10 cellular contexts compared by ENCODE assay signal in the genomic region with DNA sequence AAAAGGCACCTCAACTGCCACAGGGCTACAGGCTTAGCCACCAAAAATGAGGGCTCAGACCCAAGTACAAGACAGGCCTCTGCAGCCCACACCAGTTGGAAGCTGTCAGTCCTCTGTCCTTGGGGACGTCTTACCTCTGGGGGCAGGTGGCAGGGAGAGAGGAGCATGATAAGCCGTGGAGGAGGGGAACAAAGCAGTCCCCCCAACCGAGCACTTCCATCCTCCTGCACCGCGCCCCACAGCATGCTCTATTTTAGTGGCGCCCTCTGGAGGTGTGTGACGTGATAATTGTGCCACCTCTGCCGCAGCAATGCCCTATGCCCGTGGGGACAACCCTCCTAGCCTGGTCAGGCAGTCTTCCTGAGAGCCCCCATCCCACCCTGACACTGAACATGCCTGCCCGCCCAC. TPM values are rescaled to one million over a fixed set of nuclear protein-coding genes. Genes with fewer than 3 reads are reported as not detected.
DNase-seq lines count a peak whose midpoint lies in the region; ATAC-seq, FAIRE-seq and TF ChIP-seq lines count a peak whose summit lies in the region.
"Had no signal": no experiment of that assay in that cellular context is flagged by ENCODE, and none has a peak within 500 bp of the region (broad histone marks: within the 10 kb centered on the region; RNA-seq: fewer than 3 reads in every experiment).

No MANE protein-coding gene starts in this region.

- H2BK5ac ChIP-seq in H1 (ENCODE audit: low read depth, low read length): peak overlapping the region; percentile 60

- H3K36me3 ChIP-seq in OCI-LY7 (ENCODE audit: insufficient read depth, low read length): peaks cover 25% of the 10 kb centered on the region
- H3K36me3 ChIP-seq in H1 (ENCODE audit: control insufficient read depth in 2 of 4, insufficient read depth in 4 of 4, low read length in 3 of 4): peaks cover 8 to 17% (median 13%) of the 10 kb centered on the region in 4 experiments; a peak in 7 of 8 replicates

- 40% methylated on average over 10 of the region's 10 CpGs; no CpG with 5 or more reads in 1 of the 2 experiments for WGBS in H1 (ENCODE audit: extremely low coverage in 1 of 2, insufficient coverage in 1 of 2, insufficient read length in 1 of 2, insufficient replicate concordance in 2 of 2, low coverage in 1 of 2, low lambda C conversion rate in 2 of 2, missing lambda C conversion rate in 1 of 2), 2 experiments

- H2AK5ac ChIP-seq in H1 (ENCODE audit: low read depth, low read length): no peak overlapping the region

- H4K20me1 ChIP-seq in OCI-LY7 (ENCODE audit: insufficient read depth, low read length) (no peaks in the 10 kb centered on the region), H1 (replicated peaks in 1 of 2; ENCODE audit: control insufficient read depth in 1 of 2, insufficient read depth in 2 of 2, low read length in 2 of 2) (peaks cover 0 to 8% of the 10 kb centered on the region in 2 experiments)

- BruUV-seq in OCI-LY7 (replicated peaks; lab: Mats Ljungman, UMichigan): no TSS peak

- TF ChIP-seq RAD21 in H1 (IDR thresholded peaks at IDR 0.05 in 1 of 2, conservative IDR thresholded peaks at IDR 0.05 in 1 of 2; ENCODE audit: low read depth in 2 of 2, low read length in 2 of 2): peak; percentile 39 to 53

- no peak overlapping the region for H4K8ac ChIP-seq in H1 (ENCODE audit: extremely low read depth, insufficient read depth, low read length)

- H3K9me2 ChIP-seq in OCI-LY7 (ENCODE audit: insufficient read depth, low read length): no peaks in the 10 kb centered on the region

- no peak overlapping the region for H3K4me2 ChIP-seq in OCI-LY7 (ENCODE audit: low read length)
- H3K4me2 ChIP-seq in H1 (ENCODE audit: insufficient read depth in 1 of 2, low read depth in 2 of 2, low read length in 2 of 2): no peak overlapping the region

- H3K4me3 ChIP-seq in OCI-LY7 (ENCODE audit: low read depth, low read length, poor library complexity, severe bottlenecking) (no peak overlapping the region), H1 (ENCODE audit: extremely low read depth in 1 of 4, insufficient read depth in 2 of 4, low read depth in 3 of 4, low read length in 4 of 4) (no peak overlapping the region)

- H2BK20ac ChIP-seq in H1 (ENCODE audit: low read length): no peak overlapping the region

- peaks cover 4% of the 10 kb centered on the region; the same call in 1 of the 2 replicates for H3K23me2 ChIP-seq in H1 (ENCODE audit: low read depth, low read length)

- peak; percentile 41 for DNase-seq in NCI-H2227 (lab: John Stamatoyannopoulos, UW; ENCODE audit: unreplicated experiment)
- no peak for DNase-seq in NCI-H2227 treated with DMSO at 0.1 percent for 48 hours (lab: John Stamatoyannopoulos, UW)
- DNase-seq in OCI-LY7 (ENCODE audit: low spot score): peak; percentile 19
- peak in 1 of 2 experiments; percentile 85 for DNase-seq in H1 (ENCODE audit: low read depth in 1 of 2, low spot score in 2 of 2)
- DNase-seq in stimulated activated CD4-positive, alpha-beta T cell treated with anti-CD3 and anti-CD28 coated beads, Interleukin-4, amount 100 ng/mL, for 1 hour: peak; percentile 41
- no peak for DNase-seq in GM12891 (ENCODE audit: insufficient read length, low spot score)
- DNase-seq: kidney had no signal

- H3K23ac ChIP-seq in H1 (ENCODE audit: insufficient read length): no peak overlapping the region

- H3K9ac ChIP-seq in H1 (replicated peaks in 1 of 4; ENCODE audit: extremely low read depth in 1 of 4, low read depth in 3 of 4, low read length in 3 of 4): no peak overlapping the region

- CTCF ChIA-PET in OCI-LY7 (lab: Charles Lee; ENCODE audit: unreplicated experiment): no interaction called here
- CTCF ChIA-PET in H1 (lab: Charles Lee; ENCODE audit: partially characterized antibody): interaction anchor here (0.6 to 34.4 kb wide), 23 partner anchors 8 to 266 kb away, joined by 3 to 638 read pairs (median 4); partner anchors contain the start of genes ASB16, G6PC3, HDAC5 and LSM12

- H2AFZ ChIP-seq in OCI-LY7 (ENCODE audit: low read length) (no peak overlapping the region), H1 (ENCODE audit: low read length) (no peak overlapping the region)

- POLR2A ChIA-PET in OCI-LY7 (lab: Charles Lee): no interaction called here
- POLR2A ChIA-PET in H1 (lab: Charles Lee; ENCODE audit: partially characterized antibody): interaction anchor here (0.9 to 5.7 kb wide), 7 partner anchors 9 to 43 kb away, joined by 3 to 33 read pairs (median 6); partner anchors contain the start of genes G6PC3 and LSM12

- no peak overlapping the region for H3K14ac ChIP-seq in H1 (ENCODE audit: insufficient read length)

- ATAC-seq in HG03442 (IDR thresholded peaks at IDR 0.05; ENCODE audit: unreplicated experiment) (no peak), GM21529 (IDR thresholded peaks at IDR 0.05; ENCODE audit: unreplicated experiment) (no peak)
- ATAC-seq: CD8-positive, alpha-beta T cell had no signal

- H3K27ac ChIP-seq in OCI-LY7 (ENCODE audit: low read depth, low read length, poor library complexity, severe bottlenecking) (no peak overlapping the region), H1 (ENCODE audit: low read depth, low read length) (no peak overlapping the region)

- TF ChIP-seq POLR2A in H1 (IDR thresholded peaks at IDR 0.05; ENCODE audit: control extremely low read depth in 1 of 2, low read depth in 2 of 2, low read length in 2 of 2) (no peak), GM12891 (IDR thresholded peaks at IDR 0.05; ENCODE audit: low read depth, low read length) (no peak)

- intact Hi-C loops in OCI-LY7 (cut with micrococcal nuclease; ENCODE audit: unreplicated experiment): no loop called here

- peaks cover 7% of the 10 kb centered on the region for H3K79me1 ChIP-seq in H1 (ENCODE audit: low read depth, low read length)

- H2BK120ac ChIP-seq in H1 (replicated peaks; ENCODE audit: low read depth, low read length): no peak overlapping the region

- H4K5ac ChIP-seq in H1 (ENCODE audit: insufficient read length, low read depth, low read length): no peak overlapping the region

- no peak for TF ChIP-seq EP300 in H1 (IDR thresholded peaks at IDR 0.05; ENCODE audit: borderline replicate concordance in 1 of 2, low read depth in 2 of 2, low read length in 2 of 2)

- H3K79me2 ChIP-seq in OCI-LY7 (ENCODE audit: insufficient read depth, low read depth, low read length) (no peaks in the 10 kb centered on the region), H1 (ENCODE audit: control insufficient read depth in 1 of 2, insufficient read depth in 2 of 2, low read length in 2 of 2) (no peaks in the 10 kb centered on the region)

- H3K18ac ChIP-seq in H1 (ENCODE audit: extremely low read depth, low read length): no peak overlapping the region

- no peaks in the 10 kb centered on the region for H3K9me3 ChIP-seq in OCI-LY7 (ENCODE audit: low read length)
- no peaks in the 10 kb centered on the region for H3K9me3 ChIP-seq in H1 (ENCODE audit: insufficient read depth in 2 of 2, low read depth in 1 of 2, low read length in 1 of 2)

- H3K27me3 ChIP-seq in H1 (replicated peaks in 1 of 4; ENCODE audit: control insufficient read depth in 3 of 4, extremely low read depth in 1 of 4, insufficient read depth in 3 of 4, low read length in 3 of 4): no peaks in the 10 kb centered on the region

- TF ChIP-seq CTCF in OCI-LY7 (conservative IDR thresholded peaks at IDR 0.05; ENCODE audit: low read length) (peak; percentile 69), H1 (IDR thresholded peaks at IDR 0.05; ENCODE audit: control extremely low read depth in 1 of 3, insufficient read depth in 1 of 3, low read depth in 1 of 3, low read length in 3 of 3) (peak; percentile 62 to 79 (median 74))

- no peak for FAIRE-seq in H1 (lab: Jason Lieb, UNC)
- FAIRE-seq in GM12891 (lab: Jason Lieb, UNC): no peak
- FAIRE-seq: kidney had no signal

- H2BK15ac ChIP-seq in H1 (ENCODE audit: low read length): no peak overlapping the region

- no peak overlapping the region for H3K4ac ChIP-seq in H1 (replicated peaks; ENCODE audit: insufficient read length, low read depth, low read length)

- H4K91ac ChIP-seq in H1 (replicated peaks; ENCODE audit: insufficient read length, low read length): no peak overlapping the region

- no peak overlapping the region for H3K56ac ChIP-seq in H1 (replicated peaks; ENCODE audit: insufficient read length, low read depth, low read length)

- H3K4me1 ChIP-seq in OCI-LY7 (ENCODE audit: insufficient read depth, low read length, poor library complexity, severe bottlenecking) (peaks cover 6% of the 10 kb centered on the region), H1 (replicated peaks in 1 of 4; ENCODE audit: control insufficient read depth in 3 of 4, insufficient read depth in 4 of 4, low read length in 3 of 4) (peaks cover 3 to 18% (median 12%) of the 10 kb centered on the region in 4 experiments)

- peak overlapping the region; percentile 17; the same call in 1 of the 2 replicates for H2BK12ac ChIP-seq in H1 (ENCODE audit: low read depth, low read length)

RNA-seq across cellular contexts. Expression of gene G6PC3, which starts 13.6 kb away (rescaled TPM):
- total RNA-seq in OCI-LY7 (2014; rRNA removed; shearing (Covaris generic)): 10.7 and 20.6 TPM in 2 replicates
- 41.4 and 46.1 TPM in 2 replicates for total RNA-seq in OCI-LY7 (2022)
- 104 and 114 TPM in 2 replicates for total RNA-seq in H1 (2021; fragmentation: NEBNext Ultra II Directional; extraction: Animal tissue kit (Norgen Biotek cat#: 25700))
- 343 and 436 TPM in 2 replicates for polyA plus RNA-seq in H1 (2011; rRNA removed)
- 191 TPM for polyA plus RNA-seq in H1 (2011; cell fraction: cytosol; rRNA removed)
- polyA plus RNA-seq in H1 (2011; cell fraction: nucleus; rRNA removed): 198 TPM
- polyA plus RNA-seq in H1 (2012, experiment 1 of 2): 143 to 233 TPM (median 204 TPM) in 4 replicates
- polyA plus RNA-seq in H1 (2012, experiment 2 of 2): 249 TPM
- polyA plus RNA-seq in H1 (2013, experiment 1 of 2): 394 TPM
- 451 TPM for polyA plus RNA-seq in H1 (2013, experiment 2 of 2)
- 132 and 168 TPM in 2 replicates for polyA minus RNA-seq in H1 (2011; rRNA and poly(A)+ RNA removed)
- 151 TPM for polyA minus RNA-seq in H1 (2011; cell fraction: cytosol; rRNA and poly(A)+ RNA removed)
- 96.9 TPM for polyA minus RNA-seq in H1 (2011; cell fraction: nucleus; rRNA and poly(A)+ RNA removed)
- 40.9 TPM for polyA plus RNA-seq in GM12891 (2012; ENCODE audit: low read depth, missing spikeins)

RNA-seq across cellular contexts. Expression of gene LSM12, which starts 17.7 kb away (rescaled TPM):
- 26.6 and 35.4 TPM in 2 replicates for total RNA-seq in OCI-LY7 (2014; rRNA removed; shearing (Covaris generic))
- 67.9 and 68.0 TPM in 2 replicates for total RNA-seq in OCI-LY7 (2022)
- 118 and 142 TPM in 2 replicates for total RNA-seq in H1 (2021; fragmentation: NEBNext Ultra II Directional; extraction: Animal tissue kit (Norgen Biotek cat#: 25700))
- 51.6 and 69.8 TPM in 2 replicates for polyA plus RNA-seq in H1 (2011; rRNA removed)
- polyA plus RNA-seq in H1 (2011; cell fraction: cytosol; rRNA removed): 57.3 TPM
- polyA plus RNA-seq in H1 (2011; cell fraction: nucleus; rRNA removed): 31.1 TPM
- polyA plus RNA-seq in H1 (2012, experiment 1 of 2): 59.4 to 75.6 TPM (median 69.7 TPM) in 4 replicates
- polyA plus RNA-seq in H1 (2012, experiment 2 of 2): 76.0 TPM
- 126 TPM for polyA plus RNA-seq in H1 (2013, experiment 1 of 2)
- 129 TPM for polyA plus RNA-seq in H1 (2013, experiment 2 of 2)
- polyA minus RNA-seq in H1 (2011; rRNA and poly(A)+ RNA removed): 83.5 and 95.8 TPM in 2 replicates
- 54.6 TPM for polyA minus RNA-seq in H1 (2011; cell fraction: cytosol; rRNA and poly(A)+ RNA removed)
- 32.1 TPM for polyA minus RNA-seq in H1 (2011; cell fraction: nucleus; rRNA and poly(A)+ RNA removed)
- 33.3 TPM for polyA plus RNA-seq in GM12891 (2012; ENCODE audit: low read depth, missing spikeins)

RNA-seq across cellular contexts. Expression of gene HDAC5, which starts 39.3 kb away (rescaled TPM):
- 26.4 and 41.5 TPM in 2 replicates for total RNA-seq in OCI-LY7 (2014; rRNA removed; shearing (Covaris generic))
- 31.4 and 36.3 TPM in 2 replicates for total RNA-seq in OCI-LY7 (2022)
- total RNA-seq in H1 (2021; fragmentation: NEBNext Ultra II Directional; extraction: Animal tissue kit (Norgen Biotek cat#: 25700)): 48.5 and 54.0 TPM in 2 replicates
- polyA plus RNA-seq in H1 (2011; rRNA removed): 54.4 and 79.2 TPM in 2 replicates
- 78.3 TPM for polyA plus RNA-seq in H1 (2011; cell fraction: cytosol; rRNA removed)
- 103 TPM for polyA plus RNA-seq in H1 (2011; cell fraction: nucleus; rRNA removed)
- polyA plus RNA-seq in H1 (2012, experiment 1 of 2): 31.8 to 62.6 TPM (median 53.9 TPM) in 4 replicates
- 44.0 TPM for polyA plus RNA-seq in H1 (2012, experiment 2 of 2)
- 23.8 TPM for polyA plus RNA-seq in H1 (2013, experiment 1 of 2)
- polyA plus RNA-seq in H1 (2013, experiment 2 of 2): 23.7 TPM
- polyA minus RNA-seq in H1 (2011; rRNA and poly(A)+ RNA removed): 77.4 and 115 TPM in 2 replicates
- 41.8 TPM for polyA minus RNA-seq in H1 (2011; cell fraction: cytosol; rRNA and poly(A)+ RNA removed)
- polyA minus RNA-seq in H1 (2011; cell fraction: nucleus; rRNA and poly(A)+ RNA removed): 57.9 TPM
- 16.4 TPM for polyA plus RNA-seq in GM12891 (2012; ENCODE audit: low read depth, missing spikeins)

RNA-seq across cellular contexts. Expression of gene HROB, which starts 57.6 kb away (rescaled TPM):
- total RNA-seq in OCI-LY7 (2014; rRNA removed; shearing (Covaris generic)): 10.9 and 13.3 TPM in 2 replicates
- 24.7 and 27.3 TPM in 2 replicates for total RNA-seq in OCI-LY7 (2022)
- 18.8 and 19.4 TPM in 2 replicates for total RNA-seq in H1 (2021; fragmentation: NEBNext Ultra II Directional; extraction: Animal tissue kit (Norgen Biotek cat#: 25700))
- 21.6 and 24.1 TPM in 2 replicates for polyA plus RNA-seq in H1 (2011; rRNA removed)
- 17.5 TPM for polyA plus RNA-seq in H1 (2011; cell fraction: cytosol; rRNA removed)
- polyA plus RNA-seq in H1 (2011; cell fraction: nucleus; rRNA removed): 32.1 TPM
- polyA plus RNA-seq in H1 (2012, experiment 1 of 2): 16.3 to 20.8 TPM (median 17.6 TPM) in 4 replicates
- polyA plus RNA-seq in H1 (2012, experiment 2 of 2): 16.8 TPM
- polyA plus RNA-seq in H1 (2013, experiment 1 of 2): 10.8 TPM
- 10.3 TPM for polyA plus RNA-seq in H1 (2013, experiment 2 of 2)
- polyA minus RNA-seq in H1 (2011; rRNA and poly(A)+ RNA removed): 35.7 and 36.8 TPM in 2 replicates
- 17.8 TPM for polyA minus RNA-seq in H1 (2011; cell fraction: cytosol; rRNA and poly(A)+ RNA removed)
- 18.6 TPM for polyA minus RNA-seq in H1 (2011; cell fraction: nucleus; rRNA and poly(A)+ RNA removed)
- polyA plus RNA-seq in GM12891 (2012; ENCODE audit: low read depth, missing spikeins): 6.7 TPM

Comparison
In these comparisons a context has a peak if more than half of its experiments do, and no peak if none do; other contexts are left out.
1. DNase-seq: peak in NCI-H2227 (single experiment), OCI-LY7 (single experiment) and stimulated activated CD4-positive, alpha-beta T cell treated with anti-CD3 and anti-CD28 coated beads, Interleukin-4, amount 100 ng/mL, for 1 hour (single experiment); none in NCI-H2227 treated with DMSO at 0.1 percent for 48 hours (single experiment) and GM12891 (single experiment).